Comparison of ENCODE assay signal across 20 cellular contexts in the genomic region with DNA sequence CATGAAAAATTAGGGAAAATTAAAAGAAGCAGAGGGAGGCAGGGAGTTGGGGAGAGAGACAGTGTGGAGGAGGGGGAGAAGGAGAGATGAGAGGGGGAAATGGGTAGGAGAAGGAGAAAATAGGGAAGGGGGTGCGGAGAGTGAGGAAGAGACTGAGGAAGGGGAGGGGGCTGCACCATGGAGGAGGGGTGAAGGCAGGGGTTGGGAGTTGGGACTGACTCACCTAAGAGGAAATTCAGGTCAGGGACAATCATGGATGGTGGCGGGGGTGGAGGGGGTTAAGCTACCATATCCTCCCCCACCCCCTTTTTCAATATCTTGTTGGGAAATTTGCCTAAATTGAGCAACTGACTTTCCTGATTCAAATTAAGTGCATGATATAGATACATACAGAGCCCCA. TPM values are rescaled to one million over a fixed set of nuclear protein-coding genes. Genes with fewer than 3 reads are reported as not detected.
DNase-seq lines count a peak whose midpoint lies in the region; ATAC-seq and TF ChIP-seq lines count a peak whose summit lies in the region.
"Had no signal": no experiment of that assay in that cellular context is flagged by ENCODE, and none has a peak within 500 bp of the region (broad histone marks: within the 10 kb centered on the region; RNA-seq: fewer than 3 reads in every experiment).

No MANE protein-coding gene starts in this region.

- no peak for DNase-seq in activated CD4-positive, alpha-beta T cell treated with anti-CD3 and anti-CD28 coated beads, Interleukin-2, amount 10 ng/mL, durations not matched to agents 24 days and 14 days
- DNase-seq in activated CD4-positive, alpha-beta T cell treated with anti-CD3 and anti-CD28 coated beads, Interleukin-2, amount 10 ng/mL, durations not matched to agents 7 days and 5 days, result no peak
- DNase-seq in Karpas-422 (no peak), memory B cell (ENCODE audit: low spot score in 2 of 2) (no peak), NCI-H345 (lab: John Stamatoyannopoulos, UW) (no peak), tibial artery (no peak)
- no peak for DNase-seq in stimulated activated effector memory CD8-positive, alpha-beta T cell treated with anti-CD3 and anti-CD28 coated beads, Interleukin-12 subunit alpha, Interleukin-12 subunit beta, amount 100 ng/mL, for 72 hours (ENCODE audit: low spot score in 2 of 2)
- DNase-seq: BE2C; CD4-positive, CD25-positive, alpha-beta regulatory T cell; DMS153; GDM1; H9; NCI-H1092 treated with DMSO at 0.1 percent for 48 hours; NCI-H146; NCI-H2081; NCI-H82; RPMI8226; SIG-M5 had no signal

- H3K9ac ChIP-seq in Karpas-422 (ENCODE audit: low read length), result no peak overlapping the region

- no peak overlapping the region for H3K4me3 Mint-ChIP-seq in activated CD4-positive, alpha-beta T cell treated with anti-CD3 and anti-CD28 coated beads, Interleukin-2, amount 10 ng/mL, durations not matched to agents 24 days and 14 days
- no peak overlapping the region for H3K4me3 Mint-ChIP-seq in activated CD4-positive, alpha-beta T cell treated with anti-CD3 and anti-CD28 coated beads, Interleukin-2, amount 10 ng/mL, durations not matched to agents 7 days and 5 days
- H3K4me3 Mint-ChIP-seq in memory B cell, result no peak overlapping the region
- H3K4me3 Mint-ChIP-seq in stimulated activated effector memory CD8-positive, alpha-beta T cell treated with anti-CD3 and anti-CD28 coated beads, Interleukin-12 subunit alpha, Interleukin-12 subunit beta, amount 100 ng/mL, for 72 hours, result no peak overlapping the region
- H3K4me3 Mint-ChIP-seq: CD4-positive, CD25-positive, alpha-beta regulatory T cell; H9; IgD-negative memory B cell had no signal

- H3K36me3 ChIP-seq in Karpas-422 (ENCODE audit: insufficient read depth, low read length), result no peaks in the 10 kb centered on the region
- no peaks in the 10 kb centered on the region for H3K36me3 ChIP-seq in tibial artery
- H3K36me3 ChIP-seq: BE2C had no signal

- POLR2A ChIA-PET in activated CD4-positive, alpha-beta T cell treated with anti-CD3 and anti-CD28 coated beads, Interleukin-2, amount 10 ng/mL, durations not matched to agents 7 days and 5 days (lab: Charles Lee), result no interaction called here

- peak overlapping the region; percentile 18 for H3K4me2 ChIP-seq in Karpas-422 (ENCODE audit: low read depth, low read length, poor library complexity, severe bottlenecking)

- H3K4me1 ChIP-seq in Karpas-422 (ENCODE audit: low read length) (peaks cover 11% of the 10 kb centered on the region), tibial artery (peaks cover 0 to 94% (median 64%) of the 10 kb centered on the region in 4 donors)

- ATAC-seq in memory B cell (ENCODE audit: low read depth), result no peak
- ATAC-seq in stimulated activated effector memory CD8-positive, alpha-beta T cell treated with anti-CD3 and anti-CD28 coated beads, Interleukin-12 subunit alpha, Interleukin-12 subunit beta, amount 100 ng/mL, for 72 hours, result no peak

- H3K9me2 ChIP-seq in Karpas-422 (replicated peaks; ENCODE audit: insufficient read depth, low read length), result no peaks in the 10 kb centered on the region

- no peaks in the 10 kb centered on the region for H4K20me1 ChIP-seq in Karpas-422 (ENCODE audit: insufficient read depth, low read depth, low read length)

- peak overlapping the region; percentile 1 for H3K27ac Mint-ChIP-seq in activated CD4-positive, alpha-beta T cell treated with anti-CD3 and anti-CD28 coated beads, Interleukin-2, amount 10 ng/mL, durations not matched to agents 24 days and 14 days
- no peak overlapping the region for H3K27ac Mint-ChIP-seq in activated CD4-positive, alpha-beta T cell treated with anti-CD3 and anti-CD28 coated beads, Interleukin-2, amount 10 ng/mL, durations not matched to agents 7 days and 5 days
- peak overlapping the region; percentile 82 for H3K27ac Mint-ChIP-seq in memory B cell
- peak overlapping the region; percentile 29 for H3K27ac Mint-ChIP-seq in stimulated activated effector memory CD8-positive, alpha-beta T cell treated with anti-CD3 and anti-CD28 coated beads, Interleukin-12 subunit alpha, Interleukin-12 subunit beta, amount 100 ng/mL, for 72 hours
- H3K27ac Mint-ChIP-seq: H9 had no signal

- peaks cover 11% of the 10 kb centered on the region for H3K36me3 Mint-ChIP-seq in activated CD4-positive, alpha-beta T cell treated with anti-CD3 and anti-CD28 coated beads, Interleukin-2, amount 10 ng/mL, durations not matched to agents 24 days and 14 days (ENCODE audit: low read depth)
- H3K36me3 Mint-ChIP-seq in activated CD4-positive, alpha-beta T cell treated with anti-CD3 and anti-CD28 coated beads, Interleukin-2, amount 10 ng/mL, durations not matched to agents 7 days and 5 days (ENCODE audit: low read depth), result peaks cover 22% of the 10 kb centered on the region
- peaks cover 3% of the 10 kb centered on the region for H3K36me3 Mint-ChIP-seq in memory B cell
- H3K36me3 Mint-ChIP-seq in stimulated activated effector memory CD8-positive, alpha-beta T cell treated with anti-CD3 and anti-CD28 coated beads, Interleukin-12 subunit alpha, Interleukin-12 subunit beta, amount 100 ng/mL, for 72 hours, result peaks cover 7% of the 10 kb centered on the region
- H3K36me3 Mint-ChIP-seq: CD4-positive, CD25-positive, alpha-beta regulatory T cell had no signal

- no peak overlapping the region for H3K4me3 ChIP-seq in Karpas-422 (ENCODE audit: low read length)
- H3K4me3 ChIP-seq in tibial artery, result no peak overlapping the region

- CTCF ChIA-PET in activated CD4-positive, alpha-beta T cell treated with anti-CD3 and anti-CD28 coated beads, Interleukin-2, amount 10 ng/mL, durations not matched to agents 7 days and 5 days (lab: Charles Lee), result interaction anchor here (0.6 kb wide), 2 partner anchors 9 to 19 kb away, joined by 3 read pairs; no protein-coding TSS in a partner anchor

- no peaks in the 10 kb centered on the region for H3K9me3 Mint-ChIP-seq in activated CD4-positive, alpha-beta T cell treated with anti-CD3 and anti-CD28 coated beads, Interleukin-2, amount 10 ng/mL, durations not matched to agents 24 days and 14 days
- no peaks in the 10 kb centered on the region for H3K9me3 Mint-ChIP-seq in activated CD4-positive, alpha-beta T cell treated with anti-CD3 and anti-CD28 coated beads, Interleukin-2, amount 10 ng/mL, durations not matched to agents 7 days and 5 days
- H3K9me3 Mint-ChIP-seq in memory B cell, result no peaks in the 10 kb centered on the region
- no peaks in the 10 kb centered on the region for H3K9me3 Mint-ChIP-seq in stimulated activated effector memory CD8-positive, alpha-beta T cell treated with anti-CD3 and anti-CD28 coated beads, Interleukin-12 subunit alpha, Interleukin-12 subunit beta, amount 100 ng/mL, for 72 hours
- H3K9me3 Mint-ChIP-seq: CD4-positive, CD25-positive, alpha-beta regulatory T cell; H9; IgD-negative memory B cell had no signal

- no peaks in the 10 kb centered on the region for H3K27me3 ChIP-seq in Karpas-422 (ENCODE audit: low read length)
- H3K27me3 ChIP-seq in tibial artery, result no peaks in the 10 kb centered on the region
- H3K27me3 ChIP-seq: BE2C had no signal

- intact Hi-C loops in activated CD4-positive, alpha-beta T cell treated with anti-CD3 and anti-CD28 coated beads, Interleukin-2, amount 10 ng/mL, durations not matched to agents 24 days and 14 days (cut with micrococcal nuclease), result no loop called here
- intact Hi-C loops in tibial artery (cut with DNase I; ENCODE audit: low total_unique reads), result no loop called here

- no peak for TF ChIP-seq CTCF in tibial artery (IDR thresholded peaks at IDR 0.05)

- H3K27ac ChIP-seq in Karpas-422 (ENCODE audit: low read length) (no peak overlapping the region), tibial artery (peak overlapping the region in 1 of 2 donors; percentile 80)
- H3K27ac ChIP-seq: HL-60 had no signal

- H3K9me3 ChIP-seq in Karpas-422 (ENCODE audit: low read length) (no peaks in the 10 kb centered on the region), tibial artery (no peaks in the 10 kb centered on the region)
- H3K9me3 ChIP-seq: BE2C had no signal

- H3K27me3 Mint-ChIP-seq in activated CD4-positive, alpha-beta T cell treated with anti-CD3 and anti-CD28 coated beads, Interleukin-2, amount 10 ng/mL, durations not matched to agents 24 days and 14 days, result no peaks in the 10 kb centered on the region
- no peaks in the 10 kb centered on the region for H3K27me3 Mint-ChIP-seq in activated CD4-positive, alpha-beta T cell treated with anti-CD3 and anti-CD28 coated beads, Interleukin-2, amount 10 ng/mL, durations not matched to agents 7 days and 5 days
- no peaks in the 10 kb centered on the region for H3K27me3 Mint-ChIP-seq in memory B cell
- H3K27me3 Mint-ChIP-seq: CD4-positive, CD25-positive, alpha-beta regulatory T cell; IgD-negative memory B cell had no signal

- peaks cover 51% of the 10 kb centered on the region for H3K4me1 Mint-ChIP-seq in activated CD4-positive, alpha-beta T cell treated with anti-CD3 and anti-CD28 coated beads, Interleukin-2, amount 10 ng/mL, durations not matched to agents 24 days and 14 days
- peaks cover 52% of the 10 kb centered on the region for H3K4me1 Mint-ChIP-seq in activated CD4-positive, alpha-beta T cell treated with anti-CD3 and anti-CD28 coated beads, Interleukin-2, amount 10 ng/mL, durations not matched to agents 7 days and 5 days
- peaks cover 28% of the 10 kb centered on the region for H3K4me1 Mint-ChIP-seq in memory B cell
- H3K4me1 Mint-ChIP-seq in stimulated activated effector memory CD8-positive, alpha-beta T cell treated with anti-CD3 and anti-CD28 coated beads, Interleukin-12 subunit alpha, Interleukin-12 subunit beta, amount 100 ng/mL, for 72 hours, result peaks cover 27% of the 10 kb centered on the region

- H2AFZ ChIP-seq in Karpas-422 (ENCODE audit: low read length), result no peak overlapping the region

- no peaks in the 10 kb centered on the region for H3K79me2 ChIP-seq in Karpas-422 (ENCODE audit: low read length)

RNA-seq across cellular contexts. Expression of gene GRK5, which starts 8.0 kb away (rescaled TPM):
- total RNA-seq in activated CD4-positive, alpha-beta T cell treated with anti-CD3 and anti-CD28 coated beads, Interleukin-2, amount 10 ng/mL, durations not matched to agents 24 days and 14 days, result 25.6 and 27.3 TPM in 2 replicates
- total RNA-seq in activated CD4-positive, alpha-beta T cell treated with anti-CD3 and anti-CD28 coated beads, Interleukin-2, amount 10 ng/mL, durations not matched to agents 7 days and 5 days, result 10 to 100 TPM; 26.0 to 27.5 TPM
- total RNA-seq in Karpas-422 (2014; rRNA removed; shearing (Covaris generic); ENCODE audit: low replicate concordance), result 4.5 and 5.0 TPM in 2 replicates

RNA-seq across cellular contexts. Expression of gene PRDX3, which starts 36.8 kb away (rescaled TPM):
- 179 and 180 TPM in 2 replicates for total RNA-seq in activated CD4-positive, alpha-beta T cell treated with anti-CD3 and anti-CD28 coated beads, Interleukin-2, amount 10 ng/mL, durations not matched to agents 24 days and 14 days
- total RNA-seq in activated CD4-positive, alpha-beta T cell treated with anti-CD3 and anti-CD28 coated beads, Interleukin-2, amount 10 ng/mL, durations not matched to agents 7 days and 5 days, result 100 to 1,000 TPM; 121 to 122 TPM
- 88.4 and 293 TPM in 2 replicates for total RNA-seq in Karpas-422 (2014; rRNA removed; shearing (Covaris generic); ENCODE audit: low replicate concordance)

RNA-seq across cellular contexts. Expression of gene SFXN4, which starts 49.9 kb away (rescaled TPM):
- total RNA-seq in activated CD4-positive, alpha-beta T cell treated with anti-CD3 and anti-CD28 coated beads, Interleukin-2, amount 10 ng/mL, durations not matched to agents 24 days and 14 days, result 58.1 and 63.0 TPM in 2 replicates
- total RNA-seq in activated CD4-positive, alpha-beta T cell treated with anti-CD3 and anti-CD28 coated beads, Interleukin-2, amount 10 ng/mL, durations not matched to agents 7 days and 5 days, result 10 to 100 TPM; 19.0 to 20.1 TPM
- total RNA-seq in Karpas-422 (2014; rRNA removed; shearing (Covaris generic); ENCODE audit: low replicate concordance), result 43.7 and 48.2 TPM in 2 replicates
